9 cellular contexts compared by ENCODE assay signal in genomic region chr6:31308845-31309175, GRCh38. TPM values are rescaled to one million over a fixed set of nuclear protein-coding genes. Genes with fewer than 3 reads are reported as not detected.
DNase-seq lines count a peak whose midpoint lies in the region; ATAC-seq and TF ChIP-seq lines count a peak whose summit lies in the region.
"Had no signal": no experiment of that assay in that cellular context is flagged by ENCODE, and none has a peak within 500 bp of the region (broad histone marks: within the 10 kb centered on the region; RNA-seq: fewer than 3 reads in every experiment).

No MANE protein-coding gene starts in this region.

- H3K9me3 Mint-ChIP-seq in activated CD4-positive, alpha-beta T cell treated with anti-CD3 and anti-CD28 coated beads, Interleukin-2, amount 10 ng/mL, durations not matched to agents 24 days and 14 days: no peaks in the 10 kb centered on the region
- H3K9me3 Mint-ChIP-seq in activated T-helper 17 cell treated with anti-CD3 and anti-CD28 coated beads, Interleukin-2, amount 50 U/mL, for 72 hours: no peaks in the 10 kb centered on the region

- TF ChIP-seq EP300 in stomach (IDR thresholded peaks at IDR 0.05): no peak

- no peaks in the 10 kb centered on the region for H3K36me3 ChIP-seq in iPS-20b (ENCODE audit: insufficient read depth, low read depth, low read length)
- H3K36me3 ChIP-seq in stomach: no peaks in the 10 kb centered on the region

- H3K27ac ChIP-seq in iPS-20b (ENCODE audit: low read length): no peak overlapping the region
- H3K27ac ChIP-seq in stomach: no peak overlapping the region

- no peak overlapping the region for H3K27ac Mint-ChIP-seq in activated CD4-positive, alpha-beta T cell treated with anti-CD3 and anti-CD28 coated beads, Interleukin-2, amount 10 ng/mL, durations not matched to agents 24 days and 14 days
- no peak overlapping the region for H3K27ac Mint-ChIP-seq in activated T-helper 17 cell treated with anti-CD3 and anti-CD28 coated beads, Interleukin-2, amount 50 U/mL, for 72 hours
- H3K27ac Mint-ChIP-seq: activated CD8-positive, alpha-beta memory T cell treated with anti-CD3 and anti-CD28 coated beads, Interleukin-2, amount 10 ng/mL, durations not matched to agents 7 days and 5 days had no signal

- CTCF ChIA-PET in HEK293T (lab: Yijun Ruan, JAX): interaction anchor here (0.6 kb wide), 1 partner anchor 468 kb away, joined by 3 read pairs; no protein-coding TSS in a partner anchor

- no peak for TF ChIP-seq CTCF in stomach (IDR thresholded peaks at IDR 0.05)

- peak overlapping the region; percentile 81 for H3K4me3 Mint-ChIP-seq in activated CD4-positive, alpha-beta T cell treated with anti-CD3 and anti-CD28 coated beads, Interleukin-2, amount 10 ng/mL, durations not matched to agents 24 days and 14 days
- peak overlapping the region; percentile 74 for H3K4me3 Mint-ChIP-seq in activated T-helper 17 cell treated with anti-CD3 and anti-CD28 coated beads, Interleukin-2, amount 50 U/mL, for 72 hours
- H3K4me3 Mint-ChIP-seq: activated CD8-positive, alpha-beta memory T cell treated with anti-CD3 and anti-CD28 coated beads, Interleukin-2, amount 10 ng/mL, durations not matched to agents 7 days and 5 days had no signal

- H3K4me1 Mint-ChIP-seq in activated CD4-positive, alpha-beta T cell treated with anti-CD3 and anti-CD28 coated beads, Interleukin-2, amount 10 ng/mL, durations not matched to agents 24 days and 14 days: peaks cover 5% of the 10 kb centered on the region
- H3K4me1 Mint-ChIP-seq in activated T-helper 17 cell treated with anti-CD3 and anti-CD28 coated beads, Interleukin-2, amount 50 U/mL, for 72 hours: peaks cover 7% of the 10 kb centered on the region

- intact Hi-C loops in activated CD4-positive, alpha-beta T cell treated with anti-CD3 and anti-CD28 coated beads, Interleukin-2, amount 10 ng/mL, durations not matched to agents 24 days and 14 days (cut with micrococcal nuclease): no loop called here
- intact Hi-C loops in stomach (cut with DNase I; ENCODE audit: low total_unique reads): no loop called here

- H3K27me3 ChIP-seq in iPS-20b (ENCODE audit: insufficient read depth, low read length) (peaks cover 23% of the 10 kb centered on the region), stomach (peaks cover 0 to 35% (median 28%) of the 10 kb centered on the region in 3 donors)

- peaks cover 41% of the 10 kb centered on the region for H3K27me3 Mint-ChIP-seq in activated CD4-positive, alpha-beta T cell treated with anti-CD3 and anti-CD28 coated beads, Interleukin-2, amount 10 ng/mL, durations not matched to agents 24 days and 14 days
- H3K27me3 Mint-ChIP-seq in activated T-helper 17 cell treated with anti-CD3 and anti-CD28 coated beads, Interleukin-2, amount 50 U/mL, for 72 hours: peaks cover 3% of the 10 kb centered on the region

- H3K4me1 ChIP-seq in iPS-20b (ENCODE audit: insufficient read depth, low read length) (no peaks in the 10 kb centered on the region), stomach (peaks cover 8 to 16% (median 11%) of the 10 kb centered on the region in 4 donors)

- no peak for TF ChIP-seq POLR2A in stomach (IDR thresholded peaks at IDR 0.05)

- ATAC-seq in activated T-helper 17 cell treated with anti-CD3 and anti-CD28 coated beads, Interleukin-2, amount 50 U/mL, for 72 hours (replicated peaks): no peak
- ATAC-seq in HG03196 (IDR thresholded peaks at IDR 0.05; ENCODE audit: unreplicated experiment): no peak

- no peaks in the 10 kb centered on the region for H3K9me3 ChIP-seq in iPS-20b (ENCODE audit: insufficient read depth, low read depth, low read length)
- no peaks in the 10 kb centered on the region for H3K9me3 ChIP-seq in stomach

- DNase-seq in activated CD4-positive, alpha-beta T cell treated with anti-CD3 and anti-CD28 coated beads, Interleukin-2, amount 10 ng/mL, durations not matched to agents 24 days and 14 days: no peak
- no peak for DNase-seq in activated CD4-positive, alpha-beta T cell treated with anti-CD3 and anti-CD28 coated beads, Interleukin-2, amount 50 U/mL, for 48 hours
- DNase-seq in stomach (no peak), HEK293T (ENCODE audit: extremely low spot score) (no peak), NCI-H226 (no peak)
- DNase-seq: activated CD8-positive, alpha-beta memory T cell treated with anti-CD3 and anti-CD28 coated beads, Interleukin-2, amount 10 ng/mL, durations not matched to agents 7 days and 5 days had no signal

- POLR2A ChIA-PET in HEK293T (lab: Yijun Ruan, JAX): no interaction called here

- H3K4me3 ChIP-seq in iPS-20b (ENCODE audit: low read length) (peak overlapping the region; percentile 71; the same call in 1 of the 2 replicates), stomach (peak overlapping the region; percentile 34 to 50 (median 48))

- H3K9ac ChIP-seq in iPS-20b (ENCODE audit: low read depth, low read length): no peak overlapping the region

- H3K36me3 Mint-ChIP-seq in activated CD4-positive, alpha-beta T cell treated with anti-CD3 and anti-CD28 coated beads, Interleukin-2, amount 10 ng/mL, durations not matched to agents 24 days and 14 days (ENCODE audit: low read depth): no peaks in the 10 kb centered on the region
- H3K36me3 Mint-ChIP-seq in activated T-helper 17 cell treated with anti-CD3 and anti-CD28 coated beads, Interleukin-2, amount 50 U/mL, for 72 hours (ENCODE audit: low read depth): no peaks in the 10 kb centered on the region
- H3K36me3 Mint-ChIP-seq: activated CD8-positive, alpha-beta memory T cell treated with anti-CD3 and anti-CD28 coated beads, Interleukin-2, amount 10 ng/mL, durations not matched to agents 7 days and 5 days had no signal

- 29 to 42% (median 35%) methylated on average over 5 to 11 of the region's 11 CpGs for WGBS in stomach, 5 donors

TF ChIP-seq in HEK293T, 16 proteins besides CTCF, POLR2A, EP300 and RAD21:
- TF ChIP-seq NFRKB (IDR thresholded peaks at IDR 0.05) (no peak), SUZ12 (IDR thresholded peaks at IDR 0.05) (no peak), BHLHE40 (IDR thresholded peaks at IDR 0.05; ENCODE audit: borderline replicate concordance) (no peak), FOXA1 (IDR thresholded peaks at IDR 0.05) (no peak), ZNF384 (IDR thresholded peaks at IDR 0.05) (no peak), TARDBP (IDR thresholded peaks at IDR 0.05) (no peak), ELF4 (IDR thresholded peaks at IDR 0.05) (no peak), SP1 (IDR thresholded peaks at IDR 0.05) (no peak), FOXK2 (IDR thresholded peaks at IDR 0.05) (no peak), PKNOX1 (IDR thresholded peaks at IDR 0.05) (no peak), LEF1 (IDR thresholded peaks at IDR 0.05; ENCODE audit: borderline replicate concordance) (no peak), ARNT (IDR thresholded peaks at IDR 0.05) (no peak), L3MBTL2 (conservative IDR thresholded peaks at IDR 0.05) (no peak), FOXM1 (IDR thresholded peaks at IDR 0.05; ENCODE audit: borderline replicate concordance) (no peak), HDGF (IDR thresholded peaks at IDR 0.05; ENCODE audit: borderline replicate concordance) (no peak), CTBP1 (IDR thresholded peaks at IDR 0.05; ENCODE audit: borderline replicate concordance) (no peak)

RNA-seq across cellular contexts. Expression of gene HLA-C, which starts 36.9 kb away (rescaled TPM):
- total RNA-seq in activated CD4-positive, alpha-beta T cell treated with anti-CD3 and anti-CD28 coated beads, Interleukin-2, amount 10 ng/mL, durations not matched to agents 24 days and 14 days: 857 and 893 TPM in 2 replicates
- total RNA-seq in activated T-helper 17 cell treated with anti-CD3 and anti-CD28 coated beads, Interleukin-2, amount 50 U/mL, for 72 hours: 1,000 to 10,000 TPM in 1 of 2 donors, 100 to 1,000 TPM in 1; 620 to 1,648 TPM
- total RNA-seq in stomach: 100 to 1,000 TPM; 170 to 500 (median 237) TPM
- polyA plus RNA-seq in stomach: 100 to 1,000 TPM in 2 of 3 donors, 10 to 100 TPM in 1; 92.7 to 295 (median 133) TPM

RNA-seq across cellular contexts. Expression of gene HLA-B, which starts 48.2 kb away (rescaled TPM):
- total RNA-seq in activated CD4-positive, alpha-beta T cell treated with anti-CD3 and anti-CD28 coated beads, Interleukin-2, amount 10 ng/mL, durations not matched to agents 24 days and 14 days: 3,406 and 3,483 TPM in 2 replicates
- 1,000 to 10,000 TPM; 3,089 to 4,180 TPM for total RNA-seq in activated T-helper 17 cell treated with anti-CD3 and anti-CD28 coated beads, Interleukin-2, amount 50 U/mL, for 72 hours
- total RNA-seq in stomach: 1,000 to 10,000 TPM in 3 of 5 donors, 100 to 1,000 TPM in 2; 134 to 1,907 (median 1,119) TPM
- 100 to 1,000 TPM; 302 to 830 (median 436) TPM for polyA plus RNA-seq in stomach
